Comparison of ENCODE assay signal across 1 cellular context in genomic region chr1:156244126-156244525, GRCh38.
TF ChIP-seq lines count a peak whose summit lies in the region.

No MANE protein-coding gene starts in this region.

TF ChIP-seq in HepG2, 621 proteins besides CTCF, POLR2A, EP300 and RAD21:
- TF ChIP-seq PITX1 (CRISPR knock-in tag; IDR thresholded peaks at IDR 0.05) (no peak), POLR2AphosphoS2 (IDR thresholded peaks at IDR 0.05; ENCODE audit: low read depth, low read length) (peak; percentile 18; the same call in 1 of the 2 replicates), CREB3 (CRISPR knock-in tag; IDR thresholded peaks at IDR 0.05) (no peak), ZNF614 (CRISPR knock-in tag; IDR thresholded peaks at IDR 0.05; ENCODE audit: borderline replicate concordance) (no peak), KDM4B (CRISPR knock-in tag; IDR thresholded peaks at IDR 0.05) (no peak), AGO2 (optimal IDR thresholded peaks at IDR 0.05; ENCODE audit: low read depth, low read length) (peak; percentile 36)
- TF ChIP-seq, protein P1, sequence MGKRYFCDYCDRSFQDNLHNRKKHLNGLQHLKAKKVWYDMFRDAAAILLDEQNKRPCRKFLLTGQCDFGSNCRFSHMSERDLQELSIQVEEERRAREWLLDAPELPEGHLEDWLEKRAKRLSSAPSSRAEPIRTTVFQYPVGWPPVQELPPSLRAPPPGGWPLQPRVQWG (CRISPR knock-in tag; IDR thresholded peaks at IDR 0.05; ENCODE audit: borderline replicate concordance, low read depth), result no peak
